ENCODE assay signal across 3 cellular contexts in genomic region chr5:150499437-150499956, GRCh38.
TF ChIP-seq lines count a peak whose summit lies in the region.

No MANE protein-coding gene starts in this region.

TF ChIP-seq in HEK293, 187 proteins besides CTCF, POLR2A, EP300 and RAD21:
- TF ChIP-seq BCL11A (tag by site-specific recombination; IDR thresholded peaks at IDR 0.05; ENCODE audit: low read depth) (no peak), ZNF292 (tag by site-specific recombination; IDR thresholded peaks at IDR 0.05; ENCODE audit: borderline replicate concordance, low read depth) (no peak), ZBTB11 (tag by site-specific recombination; conservative IDR thresholded peaks at IDR 0.05; ENCODE audit: low read depth) (no peak), ZNF510 (tag by site-specific recombination; IDR thresholded peaks at IDR 0.05; ENCODE audit: insufficient replicate concordance) (no peak), ZNF274 (IDR thresholded peaks at IDR 0.05; ENCODE audit: low read length) (no peak), ZNF274 (tag by site-specific recombination; IDR thresholded peaks at IDR 0.05; ENCODE audit: borderline replicate concordance) (no peak), OVOL3 (tag by site-specific recombination; IDR thresholded peaks at IDR 0.05) (no peak), ZNF701 (tag by site-specific recombination; IDR thresholded peaks at IDR 0.05) (no peak), ZNF529 (tag by site-specific recombination; IDR thresholded peaks at IDR 0.05; ENCODE audit: insufficient replicate concordance) (no peak), ZFP3 (tag by site-specific recombination; IDR thresholded peaks at IDR 0.05; ENCODE audit: low read depth) (no peak), ZNF133 (tag by site-specific recombination; IDR thresholded peaks at IDR 0.05) (no peak), ZBTB1 (tag by site-specific recombination; IDR thresholded peaks at IDR 0.05) (no peak), ZFP69B (tag by site-specific recombination; IDR thresholded peaks at IDR 0.05) (peak; percentile 70; the same call in 1 of the 2 replicates), ZNF692 (tag by site-specific recombination; IDR thresholded peaks at IDR 0.05) (peak; percentile 75), ZNF114 (tag by site-specific recombination; IDR thresholded peaks at IDR 0.05) (no peak)
TF ChIP-seq in HEK293: peak in this region for 2.

TF ChIP-seq in K562, 482 proteins besides CTCF, POLR2A, EP300 and RAD21 (continues in another document):
- no peak for TF ChIP-seq HOMEZ (CRISPR knock-in tag; IDR thresholded peaks at IDR 0.05)
- no peak for TF ChIP-seq XRCC3 (IDR thresholded peaks at IDR 0.05)
- TF ChIP-seq MBD2 (IDR thresholded peaks at IDR 0.05; ENCODE audit: borderline replicate concordance, low read depth), result 0 out of 2 replicates have a peak, but pooled peaks have one; percentile 55
- TF ChIP-seq ZNF696 (CRISPR knock-in tag; conservative IDR thresholded peaks at IDR 0.05), result no peak
- peak in 1 of 3 experiments; percentile 23 for TF ChIP-seq YY1 (IDR thresholded peaks at IDR 0.05; ENCODE audit: borderline replicate concordance in 1 of 3, control insufficient read depth in 1 of 3, extremely low read depth in 1 of 3, insufficient read depth in 3 of 3, insufficient read length in 1 of 3, insufficient replicate concordance in 2 of 3, low read depth in 1 of 3, low read length in 2 of 3)
- no peak for TF ChIP-seq THRA (IDR thresholded peaks at IDR 0.05)
- peak; percentile 61 for TF ChIP-seq PRDM10 (IDR thresholded peaks at IDR 0.05; ENCODE audit: partially characterized antibody)
- TF ChIP-seq MNT (conservative IDR thresholded peaks at IDR 0.05), result peak in 1 of 2 experiments; percentile 53; a peak in 2 of 4 replicates
- no peak for TF ChIP-seq HBP1 (CRISPR knock-in tag; IDR thresholded peaks at IDR 0.05)
- TF ChIP-seq DIDO1 (tag; IDR thresholded peaks at IDR 0.05; ENCODE audit: low read depth), result no peak
- TF ChIP-seq PYGO2 (tag; IDR thresholded peaks at IDR 0.05), result no peak

TF ChIP-seq in HEK293T, 16 proteins besides CTCF, POLR2A, EP300 and RAD21 (continued from another document):
- TF ChIP-seq TARDBP (IDR thresholded peaks at IDR 0.05) (no peak), ZNF384 (IDR thresholded peaks at IDR 0.05) (no peak), L3MBTL2 (conservative IDR thresholded peaks at IDR 0.05) (no peak), CTBP1 (IDR thresholded peaks at IDR 0.05; ENCODE audit: borderline replicate concordance) (no peak)
